ENCODE assay signal across 1 cellular context in the genomic region with DNA sequence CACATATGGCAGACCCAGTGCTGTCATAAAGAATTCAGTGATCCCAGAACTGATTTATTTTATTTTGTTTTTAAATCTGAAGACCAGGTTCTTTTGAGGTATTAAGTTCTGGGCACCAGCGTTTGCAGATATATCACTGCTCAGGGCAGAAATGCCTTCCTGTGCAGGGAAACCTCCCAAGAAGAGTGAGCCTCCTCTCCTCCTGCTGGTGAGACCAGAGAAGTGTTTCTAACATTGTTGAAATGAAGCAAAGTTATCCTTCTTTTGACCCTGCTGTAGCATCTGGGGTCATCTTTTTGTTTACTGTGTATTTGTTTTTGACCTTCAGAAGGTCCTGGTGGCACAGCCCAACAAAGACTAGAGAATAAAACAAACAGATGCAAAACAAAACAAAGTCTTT.
TF ChIP-seq lines count a peak whose summit lies in the region.

No MANE protein-coding gene starts in this region.

TF ChIP-seq in A549, 52 proteins besides CTCF, POLR2A, EP300 and RAD21 (continued from another document):
- TF ChIP-seq RFX5 (IDR thresholded peaks at IDR 0.05) (no peak), JUNB (IDR thresholded peaks at IDR 0.05) (no peak), RNF2 (IDR thresholded peaks at IDR 0.05; ENCODE audit: borderline replicate concordance, low read depth) (no peak), NFE2L2 (conservative IDR thresholded peaks at IDR 0.05; ENCODE audit: low read length) (no peak), GATA3 (IDR thresholded peaks at IDR 0.05; ENCODE audit: borderline replicate concordance) (no peak), HEYL (CRISPR knock-in tag; IDR thresholded peaks at IDR 0.05) (no peak), KDM1A (IDR thresholded peaks at IDR 0.05; ENCODE audit: low read depth) (no peak), HOXB5 (CRISPR knock-in tag; IDR thresholded peaks at IDR 0.05) (no peak), NPAS2 (CRISPR knock-in tag; IDR thresholded peaks at IDR 0.05; ENCODE audit: borderline replicate concordance) (no peak), RARB (CRISPR knock-in tag; IDR thresholded peaks at IDR 0.05) (no peak), SREBF2 (IDR thresholded peaks at IDR 0.05) (no peak)
- TF ChIP-seq, protein P1, sequence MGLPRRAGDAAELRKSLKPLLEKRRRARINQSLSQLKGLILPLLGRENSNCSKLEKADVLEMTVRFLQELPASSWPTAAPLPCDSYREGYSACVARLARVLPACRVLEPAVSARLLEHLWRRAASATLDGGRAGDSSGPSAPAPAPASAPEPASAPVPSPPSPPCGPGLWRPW (IDR thresholded peaks at IDR 0.05) = no peak
- TF ChIP-seq, protein P2, sequence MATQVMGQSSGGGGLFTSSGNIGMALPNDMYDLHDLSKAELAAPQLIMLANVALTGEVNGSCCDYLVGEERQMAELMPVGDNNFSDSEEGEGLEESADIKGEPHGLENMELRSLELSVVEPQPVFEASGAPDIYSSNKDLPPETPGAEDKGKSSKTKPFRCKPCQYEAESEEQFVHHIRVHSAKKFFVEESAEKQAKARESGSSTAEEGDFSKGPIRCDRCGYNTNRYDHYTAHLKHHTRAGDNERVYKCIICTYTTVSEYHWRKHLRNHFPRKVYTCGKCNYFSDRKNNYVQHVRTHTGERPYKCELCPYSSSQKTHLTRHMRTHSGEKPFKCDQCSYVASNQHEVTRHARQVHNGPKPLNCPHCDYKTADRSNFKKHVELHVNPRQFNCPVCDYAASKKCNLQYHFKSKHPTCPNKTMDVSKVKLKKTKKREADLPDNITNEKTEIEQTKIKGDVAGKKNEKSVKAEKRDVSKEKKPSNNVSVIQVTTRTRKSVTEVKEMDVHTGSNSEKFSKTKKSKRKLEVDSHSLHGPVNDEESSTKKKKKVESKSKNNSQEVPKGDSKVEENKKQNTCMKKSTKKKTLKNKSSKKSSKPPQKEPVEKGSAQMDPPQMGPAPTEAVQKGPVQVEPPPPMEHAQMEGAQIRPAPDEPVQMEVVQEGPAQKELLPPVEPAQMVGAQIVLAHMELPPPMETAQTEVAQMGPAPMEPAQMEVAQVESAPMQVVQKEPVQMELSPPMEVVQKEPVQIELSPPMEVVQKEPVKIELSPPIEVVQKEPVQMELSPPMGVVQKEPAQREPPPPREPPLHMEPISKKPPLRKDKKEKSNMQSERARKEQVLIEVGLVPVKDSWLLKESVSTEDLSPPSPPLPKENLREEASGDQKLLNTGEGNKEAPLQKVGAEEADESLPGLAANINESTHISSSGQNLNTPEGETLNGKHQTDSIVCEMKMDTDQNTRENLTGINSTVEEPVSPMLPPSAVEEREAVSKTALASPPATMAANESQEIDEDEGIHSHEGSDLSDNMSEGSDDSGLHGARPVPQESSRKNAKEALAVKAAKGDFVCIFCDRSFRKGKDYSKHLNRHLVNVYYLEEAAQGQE (IDR thresholded peaks at IDR 0.05) = no peak
